Comparison of ENCODE assay signal across 35 cellular contexts in the genomic region with DNA sequence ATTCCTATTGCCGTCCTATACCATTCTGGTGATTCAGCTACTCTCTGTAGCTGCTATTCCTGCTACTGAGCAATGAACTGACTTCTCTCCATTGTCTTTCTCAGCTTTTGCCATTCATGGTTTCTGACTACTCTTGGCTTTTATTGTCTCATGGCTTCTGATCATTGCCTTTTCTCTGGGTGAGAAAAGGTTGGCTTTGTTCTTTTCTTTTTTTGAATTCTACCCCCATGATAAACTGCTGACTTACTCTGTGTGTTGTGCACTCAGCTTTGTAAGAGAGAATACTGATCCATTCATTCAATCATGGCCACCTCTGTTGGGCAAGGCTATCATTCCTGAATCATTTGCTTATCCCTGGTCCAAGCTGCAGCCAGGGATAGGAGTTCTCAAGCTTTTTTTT.
"Had no signal": no experiment of that assay in that cellular context is flagged by ENCODE, and none has a peak within 500 bp of the region (broad histone marks: within the 10 kb centered on the region; RNA-seq: fewer than 3 reads in every experiment).

No MANE protein-coding gene starts in this region.

- DNase-seq: activated B cell treated with CpG ODN at 0.5 μM for 24 hours; activated CD4-positive, alpha-beta memory T cell treated with anti-CD3 and anti-CD28 coated beads, Interleukin-2, amount 10 ng/mL, durations not matched to agents 7 days and 5 days; activated CD4-positive, alpha-beta T cell treated with anti-CD3 and anti-CD28 coated beads for 1 hour; activated CD4-positive, alpha-beta T cell treated with anti-CD3 and anti-CD28 coated beads for 36 hours; activated CD4-positive, alpha-beta T cell treated with anti-CD3 and anti-CD28 coated beads for 48 hours; activated CD4-positive, alpha-beta T cell treated with anti-CD3 and anti-CD28 coated beads, Interleukin-2, amount 10 ng/mL, durations not matched to agents 7 days and 5 days; activated CD4-positive, alpha-beta T cell treated with anti-CD3 and anti-CD28 coated beads, Interleukin-2, amount 50 U/mL, for 48 hours; activated CD8-positive, alpha-beta memory T cell treated with anti-CD3 and anti-CD28 coated beads for 24 hours; activated CD8-positive, alpha-beta memory T cell treated with anti-CD3 and anti-CD28 coated beads, Interleukin-2, amount 10 ng/mL, durations not matched to agents 7 days and 5 days; activated CD8-positive, alpha-beta memory T cell treated with anti-CD3 and anti-CD28 coated beads, Interleukin-2, amount 50 U/mL, for 48 hours; activated CD8-positive, alpha-beta T cell treated with anti-CD3 and anti-CD28 coated beads, Interleukin-2, amount 10 ng/mL, durations not matched to agents 7 days and 5 days; activated effector memory CD4-positive, alpha-beta T cell treated with Interleukin-2 at 50 U/mL for 16 hours; activated gamma-delta T cell; activated naive CD4-positive, alpha-beta T cell treated with anti-CD3 and anti-CD28 coated beads, Interleukin-2, amount 10 ng/mL, durations not matched to agents 7 days and 5 days; activated naive CD4-positive, alpha-beta T cell treated with Interleukin-2 at 50 U/mL for 16 hours; activated naive CD8-positive, alpha-beta T cell treated with anti-CD3 and anti-CD28 coated beads, Interleukin-2, amount 10 ng/mL, durations not matched to agents 7 days and 5 days; activated naive CD8-positive, alpha-beta T cell treated with anti-CD3 and anti-CD28 coated beads, Interleukin-2, amount 50 U/mL, for 24 hours; activated T-cell treated with anti-CD3 and anti-CD28 coated beads, Interleukin-2, amount 50 U/mL, for 24 hours; activated T-cell treated with anti-CD3 and anti-CD28 coated beads, Interleukin-2, amount 50 U/mL, for 48 hours; amygdala; caudate nucleus; cerebellar nuclear complex; T-helper 1 cell; T-helper 2 cell; T-helper 9 cell had no signal

- H3K27me3 Mint-ChIP-seq: activated CD4-positive, alpha-beta T cell treated with anti-CD3 and anti-CD28 coated beads for 36 hours; activated naive CD4-positive, alpha-beta T cell treated with anti-CD3 and anti-CD28 coated beads, Interleukin-2, amount 50 U/mL, for 24 hours had no signal

- ATAC-seq: activated CD4-positive, alpha-beta T cell treated with anti-CD3 and anti-CD28 coated beads for 36 hours; activated CD8-positive, alpha-beta memory T cell treated with anti-CD3 and anti-CD28 coated beads, Interleukin-2, amount 10 ng/mL, durations not matched to agents 7 days and 5 days; activated CD8-positive, alpha-beta T cell treated with anti-CD3 and anti-CD28 coated beads, Interleukin-2, amount 10 ng/mL, durations not matched to agents 7 days and 5 days; activated naive CD8-positive, alpha-beta T cell treated with anti-CD3 and anti-CD28 coated beads, Interleukin-2, amount 50 U/mL, for 24 hours had no signal

- H3K27ac Mint-ChIP-seq: activated B cell treated with CpG ODN at 0.5 μM for 24 hours; activated CD4-positive, alpha-beta memory T cell treated with anti-CD3 and anti-CD28 coated beads, Interleukin-2, amount 10 ng/mL, durations not matched to agents 7 days and 5 days; activated CD4-positive, alpha-beta T cell treated with anti-CD3 and anti-CD28 coated beads for 36 hours; activated CD4-positive, alpha-beta T cell treated with anti-CD3 and anti-CD28 coated beads, Interleukin-2, amount 10 ng/mL, durations not matched to agents 7 days and 5 days; activated CD8-positive, alpha-beta memory T cell treated with anti-CD3 and anti-CD28 coated beads, Interleukin-2, amount 10 ng/mL, durations not matched to agents 7 days and 5 days; activated CD8-positive, alpha-beta T cell treated with anti-CD3 and anti-CD28 coated beads, Interleukin-2, amount 10 ng/mL, durations not matched to agents 7 days and 5 days; activated naive CD4-positive, alpha-beta T cell treated with anti-CD3 and anti-CD28 coated beads, Interleukin-2, amount 10 ng/mL, durations not matched to agents 7 days and 5 days; activated naive CD4-positive, alpha-beta T cell treated with anti-CD3 and anti-CD28 coated beads, Interleukin-2, amount 50 U/mL, for 24 hours; activated naive CD8-positive, alpha-beta T cell; activated naive CD8-positive, alpha-beta T cell treated with anti-CD3 and anti-CD28 coated beads, Interleukin-2, amount 10 ng/mL, durations not matched to agents 7 days and 5 days; activated naive CD8-positive, alpha-beta T cell treated with anti-CD3 and anti-CD28 coated beads, Interleukin-2, amount 50 U/mL, for 24 hours; activated T-cell treated with anti-CD3 and anti-CD28 coated beads, Interleukin-2, amount 50 U/mL, for 24 hours; activated T-helper 2 cell treated with anti-CD3 and anti-CD28 coated beads, Interferon-gamma antibody, Interleukin-2, Interleukin-4, amounts not matched to agents 10 μg/mL and 5 μg/mL and 100 μg/mL, durations not matched to agents 14 hours and 24 hours and 36 hours; brain; T-helper 1 cell treated with Interleukin-12 subunit alpha and Interleukin-12 subunit beta and Interleukin-4 antibody, amounts not matched to agents 30 μg/mL and 1 μg/mL, for 36 hours; T-helper 2 cell treated with Interferon-gamma antibody and Interleukin-4, amounts not matched to agents 5 μg/mL and 100 μg/mL, for 36 hours had no signal

- H3K27ac ChIP-seq: ascending aorta, cardiac muscle cell, VCaP had no signal

- H3K4me3 Mint-ChIP-seq: activated B cell treated with CpG ODN at 0.5 μM for 24 hours; activated CD4-positive, alpha-beta memory T cell treated with anti-CD3 and anti-CD28 coated beads, Interleukin-2, amount 10 ng/mL, durations not matched to agents 7 days and 5 days; activated CD4-positive, alpha-beta T cell treated with anti-CD3 and anti-CD28 coated beads for 36 hours; activated CD4-positive, alpha-beta T cell treated with anti-CD3 and anti-CD28 coated beads, Interleukin-2, amount 10 ng/mL, durations not matched to agents 7 days and 5 days; activated CD8-positive, alpha-beta memory T cell treated with anti-CD3 and anti-CD28 coated beads, Interleukin-2, amount 10 ng/mL, durations not matched to agents 7 days and 5 days; activated CD8-positive, alpha-beta T cell treated with anti-CD3 and anti-CD28 coated beads, Interleukin-2, amount 10 ng/mL, durations not matched to agents 7 days and 5 days; activated naive CD4-positive, alpha-beta T cell treated with anti-CD3 and anti-CD28 coated beads, Interleukin-2, amount 10 ng/mL, durations not matched to agents 7 days and 5 days; activated naive CD4-positive, alpha-beta T cell treated with anti-CD3 and anti-CD28 coated beads, Interleukin-2, amount 50 U/mL, for 24 hours; activated naive CD8-positive, alpha-beta T cell; activated naive CD8-positive, alpha-beta T cell treated with anti-CD3 and anti-CD28 coated beads, Interleukin-2, amount 10 ng/mL, durations not matched to agents 7 days and 5 days; activated naive CD8-positive, alpha-beta T cell treated with anti-CD3 and anti-CD28 coated beads, Interleukin-2, amount 50 U/mL, for 24 hours; activated T-cell treated with anti-CD3 and anti-CD28 coated beads, Interleukin-2, amount 50 U/mL, for 24 hours; brain; central memory CD8-positive, alpha-beta T cell; T-helper 1 cell treated with Interleukin-12 subunit alpha and Interleukin-12 subunit beta and Interleukin-4 antibody, amounts not matched to agents 30 μg/mL and 1 μg/mL, for 36 hours; T-helper 2 cell treated with Interferon-gamma antibody and Interleukin-4, amounts not matched to agents 5 μg/mL and 100 μg/mL, for 36 hours had no signal

- H3K27me3 ChIP-seq: ascending aorta, cardiac muscle cell had no signal

- H3K36me3 ChIP-seq: ascending aorta, cardiac muscle cell had no signal

- H3K36me3 Mint-ChIP-seq: activated CD8-positive, alpha-beta memory T cell treated with anti-CD3 and anti-CD28 coated beads, Interleukin-2, amount 10 ng/mL, durations not matched to agents 7 days and 5 days; activated naive CD4-positive, alpha-beta T cell treated with anti-CD3 and anti-CD28 coated beads, Interleukin-2, amount 10 ng/mL, durations not matched to agents 7 days and 5 days; activated naive CD8-positive, alpha-beta T cell; activated naive CD8-positive, alpha-beta T cell treated with anti-CD3 and anti-CD28 coated beads, Interleukin-2, amount 10 ng/mL, durations not matched to agents 7 days and 5 days; brain had no signal

- H3K9me3 Mint-ChIP-seq: activated B cell treated with CpG ODN at 0.5 μM for 24 hours; activated CD4-positive, alpha-beta memory T cell treated with anti-CD3 and anti-CD28 coated beads, Interleukin-2, amount 10 ng/mL, durations not matched to agents 7 days and 5 days; activated CD4-positive, alpha-beta T cell treated with anti-CD3 and anti-CD28 coated beads, Interleukin-2, amount 10 ng/mL, durations not matched to agents 7 days and 5 days; activated naive CD4-positive, alpha-beta T cell treated with anti-CD3 and anti-CD28 coated beads, Interleukin-2, amount 10 ng/mL, durations not matched to agents 7 days and 5 days; activated naive CD4-positive, alpha-beta T cell treated with anti-CD3 and anti-CD28 coated beads, Interleukin-2, amount 50 U/mL, for 24 hours; activated naive CD8-positive, alpha-beta T cell treated with anti-CD3 and anti-CD28 coated beads, Interleukin-2, amount 10 ng/mL, durations not matched to agents 7 days and 5 days; activated naive CD8-positive, alpha-beta T cell treated with anti-CD3 and anti-CD28 coated beads, Interleukin-2, amount 50 U/mL, for 24 hours; activated T-cell treated with anti-CD3 and anti-CD28 coated beads, Interleukin-2, amount 50 U/mL, for 24 hours; activated T-helper 2 cell treated with anti-CD3 and anti-CD28 coated beads, Interferon-gamma antibody, Interleukin-2, Interleukin-4, amounts not matched to agents 10 μg/mL and 5 μg/mL and 100 μg/mL, durations not matched to agents 14 hours and 24 hours and 36 hours; central memory CD8-positive, alpha-beta T cell; T-helper 1 cell treated with Interleukin-12 subunit alpha and Interleukin-12 subunit beta and Interleukin-4 antibody, amounts not matched to agents 30 μg/mL and 1 μg/mL, for 36 hours; T-helper 2 cell treated with Interferon-gamma antibody and Interleukin-4, amounts not matched to agents 5 μg/mL and 100 μg/mL, for 36 hours had no signal

- H3K4me1 Mint-ChIP-seq: activated B cell treated with CpG ODN at 0.5 μM for 24 hours; activated CD4-positive, alpha-beta memory T cell treated with anti-CD3 and anti-CD28 coated beads, Interleukin-2, amount 10 ng/mL, durations not matched to agents 7 days and 5 days; activated CD4-positive, alpha-beta T cell treated with anti-CD3 and anti-CD28 coated beads, Interleukin-2, amount 10 ng/mL, durations not matched to agents 7 days and 5 days; activated CD8-positive, alpha-beta memory T cell treated with anti-CD3 and anti-CD28 coated beads, Interleukin-2, amount 10 ng/mL, durations not matched to agents 7 days and 5 days; activated naive CD4-positive, alpha-beta T cell treated with anti-CD3 and anti-CD28 coated beads, Interleukin-2, amount 10 ng/mL, durations not matched to agents 7 days and 5 days; activated naive CD8-positive, alpha-beta T cell treated with anti-CD3 and anti-CD28 coated beads, Interleukin-2, amount 10 ng/mL, durations not matched to agents 7 days and 5 days; central memory CD8-positive, alpha-beta T cell had no signal

- H3K4me1 ChIP-seq: ascending aorta had no signal

- H3K9me3 ChIP-seq: ascending aorta had no signal

- H3K4me3 ChIP-seq: ascending aorta, cardiac muscle cell had no signal
